Comparison of ENCODE assay signal across 21 cellular contexts in the genomic region with DNA sequence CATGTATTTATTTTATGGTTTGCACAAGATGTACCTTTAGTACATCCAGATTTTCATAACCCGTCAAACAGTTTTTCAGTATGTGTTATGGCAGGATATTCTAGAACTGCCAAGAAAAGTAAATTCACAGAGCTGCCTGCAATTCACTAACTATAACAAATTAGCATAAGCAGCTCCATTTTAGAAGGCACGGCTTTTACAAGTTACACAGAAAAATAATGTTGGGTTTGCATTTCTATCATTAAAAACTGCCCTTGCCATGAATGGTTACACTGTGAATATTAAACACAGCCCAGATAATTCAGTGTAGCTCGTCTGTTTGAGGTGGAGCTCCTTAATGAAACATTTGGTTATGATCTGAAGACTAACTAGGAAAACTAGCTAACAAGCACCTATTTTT.
"Had no signal": no experiment of that assay in that cellular context is flagged by ENCODE, and none has a peak within 500 bp of the region (broad histone marks: within the 10 kb centered on the region; RNA-seq: fewer than 3 reads in every experiment).

No MANE protein-coding gene starts in this region.

- DNase-seq: activated CD4-positive, alpha-beta T cell treated with anti-CD3 and anti-CD28 coated beads for 48 hours; activated CD4-positive, alpha-beta T cell treated with anti-CD3 and anti-CD28 coated beads, Interleukin-2, amount 50 U/mL, for 48 hours; activated CD8-positive, alpha-beta memory T cell treated with anti-CD3 and anti-CD28 coated beads for 24 hours; activated gamma-delta T cell; activated naive CD4-positive, alpha-beta T cell treated with anti-CD3 and anti-CD28 coated beads, Interleukin-2, amount 10 ng/mL, durations not matched to agents 7 days and 5 days; activated naive CD8-positive, alpha-beta T cell treated with anti-CD3 and anti-CD28 coated beads, Interleukin-2, amount 10 ng/mL, durations not matched to agents 7 days and 5 days; central memory CD4-positive, alpha-beta T cell; esophagus squamous epithelium; foreskin melanocyte; heart right ventricle; left ventricle myocardium inferior; retina; stimulated activated CD4-positive, alpha-beta T cell treated with anti-CD3 and anti-CD28 coated beads, Interleukin-2, amount 100 ng/mL, for 48 hours; stimulated activated naive CD4-positive, alpha-beta T cell treated with Interleukin-2 at 50 U/mL for 16 hours; testis had no signal

- H3K4me3 Mint-ChIP-seq: activated naive CD4-positive, alpha-beta T cell treated with anti-CD3 and anti-CD28 coated beads, Interleukin-2, amount 10 ng/mL, durations not matched to agents 7 days and 5 days; activated naive CD8-positive, alpha-beta T cell treated with anti-CD3 and anti-CD28 coated beads, Interleukin-2, amount 10 ng/mL, durations not matched to agents 7 days and 5 days; natural killer cell treated with Interleukin-12 subunit alpha and Interleukin-12 subunit beta and Interleukin-15 and Interleukin-18, amount 100 ng/mL, for 72 hours had no signal

- H3K9me3 ChIP-seq: ascending aorta, breast epithelium, esophagus squamous epithelium, neutrophil, testis had no signal

- H3K4me3 ChIP-seq: ascending aorta, breast epithelium, esophagus squamous epithelium, heart right ventricle, left ventricle myocardium inferior, lung, testis had no signal

- H3K27me3 ChIP-seq: ascending aorta, breast epithelium, esophagus squamous epithelium, heart right ventricle, neutrophil, testis had no signal

- FAIRE-seq: urothelium cell line had no signal

- ATAC-seq: heart right ventricle; natural killer cell treated with Interleukin-12 subunit alpha and Interleukin-12 subunit beta and Interleukin-15 and Interleukin-18, amount 100 ng/mL, for 72 hours had no signal

- H3K27me3 Mint-ChIP-seq: activated naive CD8-positive, alpha-beta T cell treated with anti-CD3 and anti-CD28 coated beads, Interleukin-2, amount 10 ng/mL, durations not matched to agents 7 days and 5 days; natural killer cell treated with Interleukin-12 subunit alpha and Interleukin-12 subunit beta and Interleukin-15 and Interleukin-18, amount 100 ng/mL, for 72 hours had no signal

- H3K4me1 ChIP-seq: ascending aorta, breast epithelium had no signal

- H3K27ac ChIP-seq: ascending aorta, breast epithelium, esophagus squamous epithelium, heart right ventricle, left ventricle myocardium inferior, neutrophil, testis had no signal

- H3K27ac Mint-ChIP-seq: activated naive CD4-positive, alpha-beta T cell treated with anti-CD3 and anti-CD28 coated beads, Interleukin-2, amount 10 ng/mL, durations not matched to agents 7 days and 5 days; activated naive CD8-positive, alpha-beta T cell treated with anti-CD3 and anti-CD28 coated beads, Interleukin-2, amount 10 ng/mL, durations not matched to agents 7 days and 5 days had no signal

- H3K9me3 Mint-ChIP-seq: activated naive CD4-positive, alpha-beta T cell treated with anti-CD3 and anti-CD28 coated beads, Interleukin-2, amount 10 ng/mL, durations not matched to agents 7 days and 5 days; natural killer cell treated with Interleukin-12 subunit alpha and Interleukin-12 subunit beta and Interleukin-15 and Interleukin-18, amount 100 ng/mL, for 72 hours had no signal

- H3K36me3 ChIP-seq: ascending aorta, breast epithelium, esophagus squamous epithelium, heart right ventricle, left ventricle myocardium inferior, neutrophil had no signal
